In the genomic region with DNA sequence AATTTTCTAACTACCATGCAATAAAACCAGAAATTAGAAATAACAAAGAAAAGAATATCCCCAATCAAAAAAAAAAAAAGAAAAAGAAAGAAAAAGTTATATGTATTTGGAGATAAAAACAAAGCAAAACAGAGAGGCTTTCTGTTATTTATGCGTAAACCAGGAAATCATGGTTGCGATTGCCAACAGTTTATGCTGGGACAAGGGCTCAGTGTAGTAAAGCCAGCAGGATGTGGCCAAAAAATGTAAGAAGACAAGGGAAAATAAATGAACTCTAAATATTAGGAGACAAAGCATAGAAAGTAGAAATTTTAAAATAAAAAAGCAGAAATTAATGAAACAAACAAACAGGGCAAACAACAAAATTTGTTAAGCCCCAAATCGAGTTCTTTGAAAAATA, we compare ENCODE assay signal across 29 cellular contexts. TPM values are rescaled to one million over a fixed set of nuclear protein-coding genes. Genes with fewer than 3 reads are reported as not detected.
DNase-seq lines count a peak whose midpoint lies in the region; ATAC-seq and FAIRE-seq lines count a peak whose summit lies in the region.
"Had no signal": no experiment of that assay in that cellular context is flagged by ENCODE, and none has a peak within 500 bp of the region (broad histone marks: within the 10 kb centered on the region; RNA-seq: fewer than 3 reads in every experiment).

No MANE protein-coding gene starts in this region.

- DNase-seq in frontal cortex (ENCODE audit: low spot score in 2 of 2) (no peak), globus pallidus (ENCODE audit: low spot score) (peak; percentile 50)
- DNase-seq: 8988T; ACHN; AML-193; BE2C; C1 segment of cervical spinal cord; Caco-2; Calu3; CD4-positive, alpha-beta memory T cell; CD4-positive, alpha-beta T cell; CD4-positive, CD25-positive, alpha-beta regulatory T cell; CD8-positive, alpha-beta memory T cell; CD8-positive, alpha-beta T cell; COR-L47; DMS 273 treated with DMSO at 0.1 percent for 48 hours; DMS153; DMS53; DMS79; DMS79 treated with DMSO at 0.1 percent for 48 hours; DND-41; EL had no signal

- FAIRE-seq in frontal cortex (lab: Jason Lieb, UNC), result peak; percentile 94
- FAIRE-seq: A549, D721Med had no signal

- no peak for ATAC-seq in GM21528 (IDR thresholded peaks at IDR 0.05; ENCODE audit: low FRiP score, unreplicated experiment)
- no peak for ATAC-seq in GM19035 (IDR thresholded peaks at IDR 0.05; ENCODE audit: unreplicated experiment)
- ATAC-seq: A549; CD8-positive, alpha-beta T cell had no signal

RNA-seq across cellular contexts. Expression of a gene that starts 27.2 kb away (rescaled TPM):
- not detected for total RNA-seq in frontal cortex
- total RNA-seq: A673; B cell; Caco-2; Calu3; CD4-positive, CD25-positive, alpha-beta regulatory T cell; CD8-positive, alpha-beta T cell; Daoy had no signal
